Comparison of ENCODE assay signal across 15 cellular contexts in genomic region chr1:100627018-100627716, GRCh38.
DNase-seq lines count a peak whose midpoint lies in the region; ATAC-seq and TF ChIP-seq lines count a peak whose summit lies in the region.
"Had no signal": no experiment of that assay in that cellular context is flagged by ENCODE, and none has a peak within 500 bp of the region (broad histone marks: within the 10 kb centered on the region; RNA-seq: fewer than 3 reads in every experiment).

No MANE protein-coding gene starts in this region.

- H3K4me1 Mint-ChIP-seq in MCF 10A (ENCODE audit: insufficient read depth, unreplicated experiment) = peaks cover 39% of the 10 kb centered on the region
- peaks cover 14% of the 10 kb centered on the region for H3K4me1 Mint-ChIP-seq in activated CD8-positive, alpha-beta memory T cell treated with anti-CD3 and anti-CD28 coated beads, Interleukin-2, amount 10 ng/mL, durations not matched to agents 7 days and 5 days
- H3K4me1 Mint-ChIP-seq in activated T-cell treated with anti-CD3 and anti-CD28 coated beads, Interleukin-2, amount 50 U/mL, for 4 hours (ENCODE audit: low read depth) = no peaks in the 10 kb centered on the region
- H3K4me1 Mint-ChIP-seq: memory B cell had no signal

- H3K4me3 Mint-ChIP-seq in MCF 10A (ENCODE audit: unreplicated experiment) = no peak overlapping the region
- no peak overlapping the region for H3K4me3 Mint-ChIP-seq in activated CD8-positive, alpha-beta memory T cell treated with anti-CD3 and anti-CD28 coated beads, Interleukin-2, amount 10 ng/mL, durations not matched to agents 7 days and 5 days
- no peak overlapping the region for H3K4me3 Mint-ChIP-seq in activated T-cell treated with anti-CD3 and anti-CD28 coated beads, Interleukin-2, amount 50 U/mL, for 4 hours
- H3K4me3 Mint-ChIP-seq: memory B cell; stimulated activated effector memory CD8-positive, alpha-beta T cell treated with anti-CD3 and anti-CD28 coated beads, Interleukin-12 subunit alpha, Interleukin-12 subunit beta, amount 100 ng/mL, for 72 hours had no signal

- DNase-seq in MCF 10A (ENCODE audit: unreplicated experiment) (peak; percentile 77), breast epithelium (ENCODE audit: low spot score in 2 of 2) (no peak), RWPE2 (ENCODE audit: low spot score) (no peak), fibroblast of the aortic adventitia (ENCODE audit: low read depth) (peak; percentile 56), spleen (no peak), NCI-H1436 (lab: John Stamatoyannopoulos, UW) (no peak)
- DNase-seq in activated CD8-positive, alpha-beta memory T cell treated with anti-CD3 and anti-CD28 coated beads, Interleukin-2, amount 10 ng/mL, durations not matched to agents 7 days and 5 days = no peak
- no peak for DNase-seq in activated T-cell treated with anti-CD3 and anti-CD28 coated beads, Interleukin-2, amount 50 U/mL, for 4 hours
- DNase-seq: body of pancreas; C1 segment of cervical spinal cord; gastrocnemius medialis; NCI-H446 treated with DMSO at 0.1 percent for 48 hours; stimulated activated CD4-positive, alpha-beta T cell treated with anti-CD3 and anti-CD28 coated beads, Interleukin-12 subunit alpha, Interleukin-12 subunit beta, amount 100 ng/mL, for 4 hours had no signal

- no peak overlapping the region for H3K4me3 ChIP-seq in breast epithelium
- H3K4me3 ChIP-seq in RWPE2 (ENCODE audit: severe bottlenecking) = no peak overlapping the region
- H3K4me3 ChIP-seq in fibroblast of the aortic adventitia (ENCODE audit: low read depth, low read length) = no peak overlapping the region
- peak overlapping the region in 1 of 8 donors; percentile 22 for H3K4me3 ChIP-seq in spleen
- H3K4me3 ChIP-seq: body of pancreas, gastrocnemius medialis had no signal

- intact Hi-C loops in MCF 10A (cut with micrococcal nuclease) = no loop called here
- intact Hi-C loops in breast epithelium (cut with DNase I; ENCODE audit: low total_unique reads) = no loop called here
- intact Hi-C loops in spleen (cut with DNase I; ENCODE audit: low total_unique reads) = no loop called here

- BruUV-seq in MCF 10A (replicated peaks; lab: Mats Ljungman, UMichigan) = no TSS peak

- H3K27me3 ChIP-seq in breast epithelium = no peaks in the 10 kb centered on the region
- no peaks in the 10 kb centered on the region for H3K27me3 ChIP-seq in RWPE2 (ENCODE audit: insufficient read depth, poor library complexity, severe bottlenecking)
- no peaks in the 10 kb centered on the region for H3K27me3 ChIP-seq in spleen (replicated peaks in 1 of 7)
- H3K27me3 ChIP-seq: body of pancreas, gastrocnemius medialis had no signal

- CTCF ChIA-PET in MCF 10A (lab: Yijun Ruan, JAX) = interaction anchor here (0.6 to 1.1 kb wide), 3 partner anchors 19 to 132 kb away, joined by 3 to 4 read pairs (median 3); no protein-coding TSS in a partner anchor
- CTCF ChIA-PET in activated CD8-positive, alpha-beta memory T cell treated with anti-CD3 and anti-CD28 coated beads, Interleukin-2, amount 10 ng/mL, durations not matched to agents 7 days and 5 days (lab: Charles Lee) = no interaction called here

- WGBS in spleen, 5 donors = 47 to 68% (median 55%) methylated on average over 5 of the region's 5 CpGs

- H3K9me3 Mint-ChIP-seq in MCF 10A (ENCODE audit: unreplicated experiment) = peaks cover 8% of the 10 kb centered on the region
- peaks cover 4% of the 10 kb centered on the region for H3K9me3 Mint-ChIP-seq in activated CD8-positive, alpha-beta memory T cell treated with anti-CD3 and anti-CD28 coated beads, Interleukin-2, amount 10 ng/mL, durations not matched to agents 7 days and 5 days (ENCODE audit: low read depth)
- no peaks in the 10 kb centered on the region for H3K9me3 Mint-ChIP-seq in activated T-cell treated with anti-CD3 and anti-CD28 coated beads, Interleukin-2, amount 50 U/mL, for 4 hours
- H3K9me3 Mint-ChIP-seq: stimulated activated effector memory CD8-positive, alpha-beta T cell treated with anti-CD3 and anti-CD28 coated beads, Interleukin-12 subunit alpha, Interleukin-12 subunit beta, amount 100 ng/mL, for 72 hours had no signal

- no peak for TF ChIP-seq POLR2A in breast epithelium (IDR thresholded peaks at IDR 0.05)
- TF ChIP-seq POLR2A in spleen (IDR thresholded peaks at IDR 0.05) = no peak

- H3K36me3 ChIP-seq in breast epithelium (no peaks in the 10 kb centered on the region), RWPE2 (ENCODE audit: low read depth) (no peaks in the 10 kb centered on the region), spleen (no peaks in the 10 kb centered on the region)
- H3K36me3 ChIP-seq: gastrocnemius medialis had no signal

- TF ChIP-seq CTCF in MCF 10A (IDR thresholded peaks at IDR 0.05; ENCODE audit: unreplicated experiment) (no peak), breast epithelium (IDR thresholded peaks at IDR 0.05) (no peak), RWPE2 (IDR thresholded peaks at IDR 0.05; ENCODE audit: poor library complexity, severe bottlenecking) (no peak), fibroblast of the aortic adventitia (IDR thresholded peaks at IDR 0.05; ENCODE audit: insufficient read depth, low read length) (no peak), spleen (IDR thresholded peaks at IDR 0.05 in 8 of 11, conservative IDR thresholded peaks at IDR 0.05 in 3 of 11) (no peak)

- ATAC-seq in RWPE2 (ENCODE audit: low read depth) = peak; percentile 81
- no peak for ATAC-seq in activated CD8-positive, alpha-beta memory T cell treated with anti-CD3 and anti-CD28 coated beads, Interleukin-2, amount 10 ng/mL, durations not matched to agents 7 days and 5 days
- no peak for ATAC-seq in activated T-cell treated with anti-CD3 and anti-CD28 coated beads, Interleukin-2, amount 50 U/mL, for 4 hours
- ATAC-seq: body of pancreas, gastrocnemius medialis had no signal

- no peaks in the 10 kb centered on the region for H3K36me3 Mint-ChIP-seq in MCF 10A (ENCODE audit: insufficient read depth, unreplicated experiment)
- H3K36me3 Mint-ChIP-seq in activated CD8-positive, alpha-beta memory T cell treated with anti-CD3 and anti-CD28 coated beads, Interleukin-2, amount 10 ng/mL, durations not matched to agents 7 days and 5 days = peaks cover 4% of the 10 kb centered on the region
- no peaks in the 10 kb centered on the region for H3K36me3 Mint-ChIP-seq in activated T-cell treated with anti-CD3 and anti-CD28 coated beads, Interleukin-2, amount 50 U/mL, for 4 hours (ENCODE audit: insufficient read depth)
- H3K36me3 Mint-ChIP-seq: memory B cell; stimulated activated effector memory CD8-positive, alpha-beta T cell treated with anti-CD3 and anti-CD28 coated beads, Interleukin-12 subunit alpha, Interleukin-12 subunit beta, amount 100 ng/mL, for 72 hours had no signal

- H3K4me1 ChIP-seq in breast epithelium (no peaks in the 10 kb centered on the region), RWPE2 (ENCODE audit: insufficient read depth, poor library complexity, severe bottlenecking) (peaks cover 22% of the 10 kb centered on the region), spleen (peaks cover 0 to 34% (median 17%) of the 10 kb centered on the region in 6 donors)
- H3K4me1 ChIP-seq: gastrocnemius medialis had no signal

- POLR2A ChIA-PET in MCF 10A (lab: Yijun Ruan, JAX) = no interaction called here

- no peaks in the 10 kb centered on the region for H3K27me3 Mint-ChIP-seq in MCF 10A (ENCODE audit: insufficient read depth, unreplicated experiment)
- peaks cover 19% of the 10 kb centered on the region for H3K27me3 Mint-ChIP-seq in activated CD8-positive, alpha-beta memory T cell treated with anti-CD3 and anti-CD28 coated beads, Interleukin-2, amount 10 ng/mL, durations not matched to agents 7 days and 5 days
- no peaks in the 10 kb centered on the region for H3K27me3 Mint-ChIP-seq in activated T-cell treated with anti-CD3 and anti-CD28 coated beads, Interleukin-2, amount 50 U/mL, for 4 hours (ENCODE audit: low read depth)

- H3K27ac ChIP-seq in breast epithelium = no peak overlapping the region
- H3K27ac ChIP-seq in RWPE2 (ENCODE audit: poor library complexity, severe bottlenecking) = peak overlapping the region; percentile 39
- peak overlapping the region; percentile 51 to 84 (median 76) for H3K27ac ChIP-seq in spleen
- H3K27ac ChIP-seq: gastrocnemius medialis had no signal

- H3K9me3 ChIP-seq in breast epithelium (no peaks in the 10 kb centered on the region), RWPE2 (ENCODE audit: severe bottlenecking) (no peaks in the 10 kb centered on the region), spleen (no peaks in the 10 kb centered on the region)
- H3K9me3 ChIP-seq: body of pancreas, gastrocnemius medialis had no signal

- H3K27ac Mint-ChIP-seq in MCF 10A (ENCODE audit: low read depth, unreplicated experiment) = peak overlapping the region; percentile 16
- H3K27ac Mint-ChIP-seq in activated CD8-positive, alpha-beta memory T cell treated with anti-CD3 and anti-CD28 coated beads, Interleukin-2, amount 10 ng/mL, durations not matched to agents 7 days and 5 days = no peak overlapping the region
- H3K27ac Mint-ChIP-seq: memory B cell; stimulated activated effector memory CD8-positive, alpha-beta T cell treated with anti-CD3 and anti-CD28 coated beads, Interleukin-12 subunit alpha, Interleukin-12 subunit beta, amount 100 ng/mL, for 72 hours had no signal

Comparison
In these comparisons a context has a peak if more than half of its experiments do, and no peak if none do; other contexts are left out.
1. DNase-seq: peak in MCF 10A (single experiment) and fibroblast of the aortic adventitia (single experiment); none in breast epithelium (0 of 2), RWPE2 (single experiment), spleen (single experiment), activated CD8-positive, alpha-beta memory T cell treated with anti-CD3 and anti-CD28 coated beads, Interleukin-2, amount 10 ng/mL, durations not matched to agents 7 days and 5 days (single experiment), NCI-H1436 (single experiment) and activated T-cell treated with anti-CD3 and anti-CD28 coated beads, Interleukin-2, amount 50 U/mL, for 4 hours (single experiment).
2. H3K27ac ChIP-seq: peak in RWPE2 (single experiment) and spleen (8 of 8); none in breast epithelium (0 of 2).